Comparison of ENCODE assay signal across 1 cellular context in genomic region chr2:149568138-149568537, GRCh38.
TF ChIP-seq lines count a peak whose summit lies in the region.

No MANE protein-coding gene starts in this region.

TF ChIP-seq in liver, 16 proteins besides CTCF, POLR2A, EP300 and RAD21:
- TF ChIP-seq REST (IDR thresholded peaks at IDR 0.05) (peak; percentile 86), MAX (IDR thresholded peaks at IDR 0.05) (no peak), FOXA2 (IDR thresholded peaks at IDR 0.05) (peak; percentile 10), ZBTB33 (IDR thresholded peaks at IDR 0.05) (no peak), YY1 (IDR thresholded peaks at IDR 0.05) (peak; percentile 59), NR2F2 (IDR thresholded peaks at IDR 0.05) (no peak), RXRA (IDR thresholded peaks at IDR 0.05) (peak; percentile 17 to 53), HNF4A (conservative IDR thresholded peaks at IDR 0.05) (peak; percentile 96), EGR1 (IDR thresholded peaks at IDR 0.05; ENCODE audit: low read depth in 2 of 2) (no peak), JUND (IDR thresholded peaks at IDR 0.05) (peak; percentile 24 to 27), HNF4G (IDR thresholded peaks at IDR 0.05) (peak; percentile 46), FOXA1 (IDR thresholded peaks at IDR 0.05) (no peak), GABPA (IDR thresholded peaks at IDR 0.05 in 1 of 2, conservative IDR thresholded peaks at IDR 0.05 in 1 of 2) (no peak), TAF1 (conservative IDR thresholded peaks at IDR 0.05) (no peak), SP1 (IDR thresholded peaks at IDR 0.05) (peak; percentile 21)
